ENCODE assay signal across 23 cellular contexts in genomic region chr9:115759411-115759810, GRCh38.
DNase-seq lines count a peak whose midpoint lies in the region; ATAC-seq and TF ChIP-seq lines count a peak whose summit lies in the region.
"Had no signal": no experiment of that assay in that cellular context is flagged by ENCODE, and none has a peak within 500 bp of the region (broad histone marks: within the 10 kb centered on the region; RNA-seq: fewer than 3 reads in every experiment).

No MANE protein-coding gene starts in this region.

- in situ Hi-C loops in brain microvascular endothelial cell (cut with HindIII; ENCODE audit: low pct_ligation_motif_present, low sequenced_read_pairs) = no loop called here

- no peaks in the 10 kb centered on the region for H3K9me2 ChIP-seq in PC-3 (replicated peaks; ENCODE audit: low read length)

- H2AFZ ChIP-seq in PC-3 (ENCODE audit: low read length) = no peak overlapping the region

- H3K4me1 Mint-ChIP-seq in osteocyte (ENCODE audit: unreplicated experiment) = peaks cover 52% of the 10 kb centered on the region
- H3K4me1 Mint-ChIP-seq in nephron progenitor cell = peaks cover 5% of the 10 kb centered on the region
- no peaks in the 10 kb centered on the region for H3K4me1 Mint-ChIP-seq in type B pancreatic cell (ENCODE audit: unreplicated experiment)
- H3K4me1 Mint-ChIP-seq in activated CD8-positive, alpha-beta T cell treated with anti-CD3 and anti-CD28 coated beads for 36 hours (ENCODE audit: low read depth) = no peaks in the 10 kb centered on the region
- H3K4me1 Mint-ChIP-seq: CD14-positive monocyte; CD4-positive, alpha-beta memory T cell; CD4-positive, CD25-positive, alpha-beta regulatory T cell; CD8-positive, alpha-beta memory T cell had no signal

- H3K79me2 ChIP-seq in PC-3 (ENCODE audit: low read length) = no peaks in the 10 kb centered on the region

- POLR2A ChIA-PET in PC-3 (lab: Charles Lee; ENCODE audit: unreplicated experiment) = no interaction called here
- POLR2A ChIA-PET in activated CD8-positive, alpha-beta T cell treated with anti-CD3 and anti-CD28 coated beads for 36 hours (lab: Charles Lee) = no interaction called here

- H3K36me3 Mint-ChIP-seq in osteocyte (ENCODE audit: unreplicated experiment) (peaks cover 2% of the 10 kb centered on the region), nephron progenitor cell (ENCODE audit: low read depth) (no peaks in the 10 kb centered on the region), type B pancreatic cell (no peaks in the 10 kb centered on the region)
- H3K36me3 Mint-ChIP-seq in activated CD8-positive, alpha-beta T cell treated with anti-CD3 and anti-CD28 coated beads for 36 hours (ENCODE audit: low read depth) = no peaks in the 10 kb centered on the region
- H3K36me3 Mint-ChIP-seq: CD14-positive monocyte; CD4-positive, alpha-beta memory T cell; CD4-positive, CD25-positive, alpha-beta regulatory T cell; CD8-positive, alpha-beta memory T cell had no signal

- peak; percentile 22 for DNase-seq in AG10803 (ENCODE audit: low read depth)
- no peak for DNase-seq in SJSA1 (ENCODE audit: low read depth in 1 of 2, low spot score in 2 of 2)
- DNase-seq in brain microvascular endothelial cell = no peak
- no peak for DNase-seq in osteocyte (ENCODE audit: extremely low spot score, unreplicated experiment)
- no peak for DNase-seq in nephron progenitor cell
- no peak for DNase-seq in PC-3
- DNase-seq in type B pancreatic cell (ENCODE audit: extremely low spot score, unreplicated experiment) = no peak
- DNase-seq in activated CD8-positive, alpha-beta T cell treated with anti-CD3 and anti-CD28 coated beads for 36 hours = no peak
- DNase-seq: BE2C; C1 segment of cervical spinal cord; CD4-positive, alpha-beta memory T cell; CD4-positive, CD25-positive, alpha-beta regulatory T cell; CD8-positive, alpha-beta memory T cell; COR-L47; DMS 273 treated with DMSO at 0.1 percent for 48 hours; DMS153; DMS79; DND-41; GF-D8 had no signal

- H3K9me3 ChIP-seq in SJSA1 (replicated peaks) (no peaks in the 10 kb centered on the region), PC-3 (ENCODE audit: low read length) (no peaks in the 10 kb centered on the region)
- H3K9me3 ChIP-seq: BE2C, BLaER1 had no signal

- H3K9ac ChIP-seq in PC-3 (ENCODE audit: low read length) = no peak overlapping the region
- H3K9ac ChIP-seq: BLaER1 had no signal

- H3K4me3 Mint-ChIP-seq in osteocyte (ENCODE audit: unreplicated experiment) (no peak overlapping the region), nephron progenitor cell (no peak overlapping the region), type B pancreatic cell (no peak overlapping the region)
- no peak overlapping the region for H3K4me3 Mint-ChIP-seq in activated CD8-positive, alpha-beta T cell treated with anti-CD3 and anti-CD28 coated beads for 36 hours
- H3K4me3 Mint-ChIP-seq: CD14-positive monocyte; CD4-positive, alpha-beta memory T cell; CD4-positive, CD25-positive, alpha-beta regulatory T cell; CD8-positive, alpha-beta memory T cell had no signal

- H3F3A ChIP-seq in PC-3 (ENCODE audit: low read length, unreplicated experiment) = no peaks in the 10 kb centered on the region

- H3K27me3 Mint-ChIP-seq in osteocyte (ENCODE audit: unreplicated experiment) (no peaks in the 10 kb centered on the region), nephron progenitor cell (ENCODE audit: low read depth, poor library complexity) (peaks cover 8% of the 10 kb centered on the region), type B pancreatic cell (no peaks in the 10 kb centered on the region)
- H3K27me3 Mint-ChIP-seq in activated CD8-positive, alpha-beta T cell treated with anti-CD3 and anti-CD28 coated beads for 36 hours = no peaks in the 10 kb centered on the region
- H3K27me3 Mint-ChIP-seq: CD4-positive, CD25-positive, alpha-beta regulatory T cell; CD8-positive, alpha-beta memory T cell had no signal

- no TSS peak for BruUV-seq in PC-3 (replicated peaks; lab: Mats Ljungman, UMichigan)

- peak overlapping the region; percentile 35 for H3K27ac Mint-ChIP-seq in osteocyte (ENCODE audit: unreplicated experiment)
- H3K27ac Mint-ChIP-seq in nephron progenitor cell = no peak overlapping the region
- H3K27ac Mint-ChIP-seq in type B pancreatic cell = no peak overlapping the region
- no peak overlapping the region for H3K27ac Mint-ChIP-seq in activated CD8-positive, alpha-beta T cell treated with anti-CD3 and anti-CD28 coated beads for 36 hours
- H3K27ac Mint-ChIP-seq: CD14-positive monocyte; CD4-positive, alpha-beta memory T cell; CD4-positive, CD25-positive, alpha-beta regulatory T cell; CD8-positive, alpha-beta memory T cell had no signal

- H4K20me1 ChIP-seq in PC-3 (ENCODE audit: low read length) = no peaks in the 10 kb centered on the region
- H4K20me1 ChIP-seq: BLaER1 had no signal

- intact Hi-C loops in PC-3 (cut with micrococcal nuclease) = no loop called here
- intact Hi-C loops in activated CD8-positive, alpha-beta T cell treated with anti-CD3 and anti-CD28 coated beads for 36 hours (cut with micrococcal nuclease) = no loop called here

- no peak for ATAC-seq in PC-3
- no peak for ATAC-seq in activated CD8-positive, alpha-beta T cell treated with anti-CD3 and anti-CD28 coated beads for 36 hours
- ATAC-seq: A549 had no signal

- CTCF ChIA-PET in PC-3 (lab: Charles Lee) = no interaction called here
- CTCF ChIA-PET in activated CD8-positive, alpha-beta T cell treated with anti-CD3 and anti-CD28 coated beads for 36 hours (lab: Charles Lee) = no interaction called here

- TF ChIP-seq CTCF in AG10803 (conservative IDR thresholded peaks at IDR 0.05; ENCODE audit: low read length) = no peak
- no peak for TF ChIP-seq CTCF in brain microvascular endothelial cell (IDR thresholded peaks at IDR 0.05; ENCODE audit: low read depth, low read length, missing control alignments)
- TF ChIP-seq CTCF in osteocyte (IDR thresholded peaks at IDR 0.05) = no peak
- no peak for TF ChIP-seq CTCF in nephron progenitor cell (IDR thresholded peaks at IDR 0.05)
- no peak for TF ChIP-seq CTCF in PC-3 (conservative IDR thresholded peaks at IDR 0.05; ENCODE audit: low read depth, low read length)
- no peak for TF ChIP-seq CTCF in type B pancreatic cell (conservative IDR thresholded peaks at IDR 0.05)
- TF ChIP-seq CTCF in activated CD8-positive, alpha-beta T cell treated with anti-CD3 and anti-CD28 coated beads for 36 hours (IDR thresholded peaks at IDR 0.05) = no peak

- H3K27me3 ChIP-seq in SJSA1 (replicated peaks) = no peaks in the 10 kb centered on the region
- H3K27me3 ChIP-seq in brain microvascular endothelial cell (replicated peaks) = no peaks in the 10 kb centered on the region
- H3K27me3 ChIP-seq in PC-3 (ENCODE audit: low read length) = no peaks in the 10 kb centered on the region
- H3K27me3 ChIP-seq: BE2C, BLaER1 had no signal

- H3K36me3 ChIP-seq in SJSA1 (no peaks in the 10 kb centered on the region), brain microvascular endothelial cell (replicated peaks) (no peaks in the 10 kb centered on the region), PC-3 (ENCODE audit: low read depth, low read length) (no peaks in the 10 kb centered on the region)
- H3K36me3 ChIP-seq: BE2C, BLaER1 had no signal

- peak overlapping the region; percentile 29; the same call in 1 of the 2 replicates for H3K27ac ChIP-seq in SJSA1
- H3K27ac ChIP-seq in brain microvascular endothelial cell = peak overlapping the region; percentile 71
- H3K27ac ChIP-seq in PC-3 (ENCODE audit: low read length) = no peak overlapping the region
- H3K27ac ChIP-seq: 22Rv1, BLaER1 had no signal

- H3K9me3 Mint-ChIP-seq in osteocyte (ENCODE audit: unreplicated experiment) (peaks cover 13% of the 10 kb centered on the region), nephron progenitor cell (peaks cover 11% of the 10 kb centered on the region), type B pancreatic cell (no peaks in the 10 kb centered on the region)
- no peaks in the 10 kb centered on the region for H3K9me3 Mint-ChIP-seq in activated CD8-positive, alpha-beta T cell treated with anti-CD3 and anti-CD28 coated beads for 36 hours

- H3K4me2 ChIP-seq in PC-3 (ENCODE audit: low read length) = no peak overlapping the region
- H3K4me2 ChIP-seq: A549, BLaER1 had no signal

- H3K4me1 ChIP-seq in SJSA1 (replicated peaks) (no peaks in the 10 kb centered on the region; the same call in 1 of the 2 replicates), PC-3 (ENCODE audit: insufficient read depth, low read length) (no peaks in the 10 kb centered on the region)
- H3K4me1 ChIP-seq: A549, BE2C, BLaER1 had no signal

- H3K4me3 ChIP-seq in AG10803 (ENCODE audit: low read length) = no peak overlapping the region
- no peak overlapping the region for H3K4me3 ChIP-seq in SJSA1
- H3K4me3 ChIP-seq in brain microvascular endothelial cell (ENCODE audit: low read depth, low read length) = no peak overlapping the region
- no peak overlapping the region for H3K4me3 ChIP-seq in PC-3 (ENCODE audit: low read length)
- H3K4me3 ChIP-seq: A549, BLaER1 had no signal
